Comparison of ENCODE assay signal across 22 cellular contexts in genomic region chr18:61847164-61847791, GRCh38.
"Had no signal": no experiment of that assay in that cellular context is flagged by ENCODE, and none has a peak within 500 bp of the region (broad histone marks: within the 10 kb centered on the region; RNA-seq: fewer than 3 reads in every experiment).

No MANE protein-coding gene starts in this region.

- DNase-seq: activated CD4-positive, alpha-beta T cell treated with anti-CD3 and anti-CD28 coated beads, Interleukin-2, amount 50 U/mL, for 48 hours; activated CD8-positive, alpha-beta memory T cell treated with anti-CD3 and anti-CD28 coated beads, Interleukin-2, amount 50 U/mL, for 48 hours; activated naive CD4-positive, alpha-beta T cell treated with Interleukin-2 at 50 U/mL for 16 hours; activated naive CD8-positive, alpha-beta T cell treated with anti-CD3 and anti-CD28 coated beads for 36 hours; activated T-cell treated with anti-CD3 and anti-CD28 coated beads, Interleukin-2, amount 50 U/mL, for 4 hours; effector memory CD4-positive, alpha-beta T cell; foreskin melanocyte; glutamatergic neuron; kidney glomerular epithelial cell; left lung; naive thymus-derived CD4-positive, alpha-beta T cell; sigmoid colon; stimulated activated CD4-positive, alpha-beta T cell treated with anti-CD3 and anti-CD28 coated beads, Interleukin-4, amount 100 ng/mL, for 1 hour; stimulated activated naive CD8-positive, alpha-beta T cell treated with anti-CD3 and anti-CD28 coated beads, Interleukin-15, Interleukin-2, amounts not matched to agents 100 U/mL and 50 U/mL, for 24 hours; T-helper 9 cell; upper lobe of left lung had no signal

- H3K4me3 Mint-ChIP-seq: activated naive CD8-positive, alpha-beta T cell treated with anti-CD3 and anti-CD28 coated beads for 36 hours; activated T-cell treated with anti-CD3 and anti-CD28 coated beads, Interleukin-2, amount 50 U/mL, for 4 hours; central memory CD8-positive, alpha-beta T cell; naive thymus-derived CD4-positive, alpha-beta T cell; WTC11 had no signal

- H3K4me1 ChIP-seq: breast epithelium, left lung, sigmoid colon had no signal

- H3K27me3 ChIP-seq: breast epithelium, hepatocyte, left lung, sigmoid colon, upper lobe of left lung had no signal

- H3K4me1 Mint-ChIP-seq: activated naive CD8-positive, alpha-beta T cell treated with anti-CD3 and anti-CD28 coated beads for 36 hours; central memory CD8-positive, alpha-beta T cell had no signal

- H3K9me3 ChIP-seq: left lung, sigmoid colon, upper lobe of left lung had no signal

- H3K36me3 ChIP-seq: breast epithelium, left lung, sigmoid colon, upper lobe of left lung had no signal

- H3K27ac Mint-ChIP-seq: activated naive CD8-positive, alpha-beta T cell treated with anti-CD3 and anti-CD28 coated beads for 36 hours; activated T-helper 2 cell treated with anti-CD3 and anti-CD28 coated beads, Interferon-gamma antibody, Interleukin-2, Interleukin-4, amounts not matched to agents 10 μg/mL and 5 μg/mL and 100 μg/mL, durations not matched to agents 14 hours and 24 hours and 36 hours; naive thymus-derived CD4-positive, alpha-beta T cell; WTC11 had no signal

- FAIRE-seq: colon had no signal

- H2AFZ ChIP-seq: hepatocyte had no signal

- H3K4me2 ChIP-seq: hepatocyte had no signal

- H3K36me3 Mint-ChIP-seq: activated naive CD8-positive, alpha-beta T cell treated with anti-CD3 and anti-CD28 coated beads for 36 hours; WTC11 had no signal

- H3K9me3 Mint-ChIP-seq: activated naive CD8-positive, alpha-beta T cell treated with anti-CD3 and anti-CD28 coated beads for 36 hours; activated T-helper 2 cell treated with anti-CD3 and anti-CD28 coated beads, Interferon-gamma antibody, Interleukin-2, Interleukin-4, amounts not matched to agents 10 μg/mL and 5 μg/mL and 100 μg/mL, durations not matched to agents 14 hours and 24 hours and 36 hours; central memory CD8-positive, alpha-beta T cell; WTC11 had no signal

- H3K4me3 ChIP-seq: breast epithelium, hepatocyte, left lung, sigmoid colon, upper lobe of left lung had no signal

- ATAC-seq: activated T-cell treated with anti-CD3 and anti-CD28 coated beads, Interleukin-2, amount 50 U/mL, for 4 hours; left lung; naive thymus-derived CD4-positive, alpha-beta T cell; stimulated activated naive CD8-positive, alpha-beta T cell treated with anti-CD3 and anti-CD28 coated beads, Interleukin-15, Interleukin-2, amounts not matched to agents 100 U/mL and 50 U/mL, for 24 hours; WTC11 had no signal

- H3K27ac ChIP-seq: breast epithelium, hepatocyte, left lung, sigmoid colon, upper lobe of left lung had no signal
